ENCODE assay signal across 11 cellular contexts in the genomic region with DNA sequence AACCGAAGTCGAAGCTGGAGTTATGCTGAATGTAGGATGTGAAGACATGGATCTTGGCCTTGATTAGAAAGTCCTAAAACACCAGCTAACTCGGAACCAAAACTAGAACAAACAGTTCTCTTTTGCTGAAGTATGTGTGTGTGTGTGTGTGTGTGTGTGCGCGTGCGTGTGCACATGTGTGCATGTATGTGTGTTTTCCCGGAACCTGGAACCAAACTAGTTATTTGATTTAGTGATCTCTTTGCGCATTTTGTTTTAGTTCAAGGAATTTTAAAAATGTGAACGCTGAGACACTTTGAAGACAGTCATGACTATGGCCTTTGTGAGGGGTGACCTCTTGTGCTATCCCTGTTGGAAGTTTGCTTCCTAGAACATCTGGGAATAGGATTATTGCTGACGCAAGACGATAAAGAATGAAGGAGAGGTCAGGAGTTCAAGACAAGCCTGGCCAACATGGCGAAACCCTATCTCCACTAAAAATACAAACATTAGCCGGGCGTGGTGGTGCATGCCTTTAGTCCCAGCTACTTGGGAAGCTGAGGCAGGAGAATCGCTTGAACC. TPM values are rescaled to one million over a fixed set of nuclear protein-coding genes. Genes with fewer than 3 reads are reported as not detected.
DNase-seq lines count a peak whose midpoint lies in the region; ATAC-seq and TF ChIP-seq lines count a peak whose summit lies in the region.
"Had no signal": no experiment of that assay in that cellular context is flagged by ENCODE, and none has a peak within 500 bp of the region (broad histone marks: within the 10 kb centered on the region; RNA-seq: fewer than 3 reads in every experiment).

No MANE protein-coding gene starts in this region.

- DNase-seq in RWPE1 (ENCODE audit: low spot score): no peak
- no peak for DNase-seq in esophagus muscularis mucosa (ENCODE audit: extremely low spot score)
- no peak for DNase-seq in upper lobe of left lung
- no peak for DNase-seq in MV-4-11 (lab: John Stamatoyannopoulos, UW)
- no peak for DNase-seq in activated CD8-positive, alpha-beta memory T cell treated with anti-CD3 and anti-CD28 coated beads, Interleukin-2, amount 50 U/mL, for 48 hours
- DNase-seq: activated CD4-positive, alpha-beta T cell treated with anti-CD3 and anti-CD28 coated beads for 36 hours; effector CD4-positive, alpha-beta T cell; NCI-H526; occipital lobe had no signal

- H3K27me3 ChIP-seq in esophagus muscularis mucosa: no peaks in the 10 kb centered on the region
- no peaks in the 10 kb centered on the region for H3K27me3 ChIP-seq in mucosa of stomach (ENCODE audit: control insufficient read depth, insufficient read depth, low read length)
- no peaks in the 10 kb centered on the region for H3K27me3 ChIP-seq in upper lobe of left lung

- peak in 1 of 2 donors; percentile 69 for ATAC-seq in upper lobe of left lung (ENCODE audit: low FRiP score in 2 of 2)
- no peak for ATAC-seq in GM19328 (IDR thresholded peaks at IDR 0.05; ENCODE audit: unreplicated experiment)
- ATAC-seq: activated CD4-positive, alpha-beta T cell treated with anti-CD3 and anti-CD28 coated beads for 36 hours had no signal

- H3K27ac ChIP-seq in RWPE1 (peak overlapping the region; percentile 28), esophagus muscularis mucosa (replicated peaks in 1 of 4) (peak overlapping the region; percentile 57 to 74 (median 60)), upper lobe of left lung (peak overlapping the region; percentile 24 to 68 (median 58))

- H3K36me3 ChIP-seq in esophagus muscularis mucosa (peaks cover 0 to 51% (median 21%) of the 10 kb centered on the region in 4 donors), mucosa of stomach (ENCODE audit: control insufficient read depth, insufficient read depth, low read length) (peaks cover 17% of the 10 kb centered on the region), upper lobe of left lung (no peaks in the 10 kb centered on the region)

- H3K9me3 ChIP-seq in esophagus muscularis mucosa: no peaks in the 10 kb centered on the region
- no peaks in the 10 kb centered on the region for H3K9me3 ChIP-seq in mucosa of stomach (ENCODE audit: control insufficient read depth, low read length)
- no peaks in the 10 kb centered on the region for H3K9me3 ChIP-seq in upper lobe of left lung

- H3K4me1 ChIP-seq in esophagus muscularis mucosa (peaks cover 72 to 80% (median 76%) of the 10 kb centered on the region in 4 donors), mucosa of stomach (ENCODE audit: control insufficient read depth, insufficient read depth, low read length) (peaks cover 81% of the 10 kb centered on the region), upper lobe of left lung (peaks cover 0 to 14% (median 10%) of the 10 kb centered on the region in 4 donors)

- TF ChIP-seq CTCF in RWPE1 (conservative IDR thresholded peaks at IDR 0.05; ENCODE audit: low read depth): no peak
- TF ChIP-seq CTCF in esophagus muscularis mucosa (IDR thresholded peaks at IDR 0.05): no peak
- no peak for TF ChIP-seq CTCF in upper lobe of left lung (IDR thresholded peaks at IDR 0.05)

- intact Hi-C loops in esophagus muscularis mucosa (cut with DNase I): no loop called here

- 78% methylated on average over 15 of the region's 15 CpGs for WGBS in esophagus muscularis mucosa
- WGBS in upper lobe of left lung, 2 donors: 81 to 82% methylated on average over 15 of the region's 15 CpGs

- H3K4me3 ChIP-seq in esophagus muscularis mucosa: no peak overlapping the region
- no peak overlapping the region for H3K4me3 ChIP-seq in mucosa of stomach (ENCODE audit: low read length)
- no peak overlapping the region for H3K4me3 ChIP-seq in upper lobe of left lung

- POLR2A ChIA-PET in RWPE1 (lab: Yijun Ruan, JAX; ENCODE audit: low non-redundant PET): no interaction called here

- TF ChIP-seq EP300 in esophagus muscularis mucosa (IDR thresholded peaks at IDR 0.05) (no peak), upper lobe of left lung (IDR thresholded peaks at IDR 0.05) (peak in 2 of 4 donors; percentile 11 to 29)

- TF ChIP-seq POLR2A in esophagus muscularis mucosa (IDR thresholded peaks at IDR 0.05; ENCODE audit: low read depth) (no peak), upper lobe of left lung (IDR thresholded peaks at IDR 0.05) (no peak)

- peak overlapping the region; percentile 36 for H3K9ac ChIP-seq in mucosa of stomach (ENCODE audit: low read length)

- CTCF ChIA-PET in RWPE1 (lab: Yijun Ruan, JAX): no interaction called here

RNA-seq across cellular contexts. Expression of a gene that starts 23.8 kb away (rescaled TPM):
- total RNA-seq in esophagus muscularis mucosa (100 to 1,000 TPM in 1 of 4 donors, 10 to 100 TPM in 3; 81.8 to 114 (median 87.9) TPM), upper lobe of left lung (10 to 100 TPM in 2 of 6 donors, 1 to 10 TPM in 4; 2.4 to 15.0 (median 7.2) TPM)

RNA-seq across cellular contexts. Expression of a gene that starts 37.7 kb away (rescaled TPM):
- total RNA-seq in esophagus muscularis mucosa (10 to 100 TPM; 16.4 to 19.5 (median 17.7) TPM), upper lobe of left lung (10 to 100 TPM; 12.8 to 38.5 (median 13.5) TPM)

RNA-seq across cellular contexts. Expression of a gene that starts 45.5 kb away (rescaled TPM):
- total RNA-seq in esophagus muscularis mucosa (10 to 100 TPM; 20.8 to 34.4 (median 27.9) TPM), upper lobe of left lung (10 to 100 TPM; 18.6 to 25.7 (median 20.8) TPM)

Comparison
In these comparisons a context has a peak if more than half of its experiments do, and no peak if none do; other contexts are left out.
1. RNA of a gene that starts 23.8 kb away (total RNA-seq): 81.8 to 114 TPM in esophagus muscularis mucosa; 2.4 to 15.0 TPM in upper lobe of left lung; every median in the first group is over 4 times any median in the second.
2. Peak in every context shown above with its lines, with median percentiles within 50 percentile points of each other: H3K27ac ChIP-seq.